8 cellular contexts compared by ENCODE assay signal in genomic region chr21:41926068-41926806, GRCh38. TPM values are rescaled to one million over a fixed set of nuclear protein-coding genes. Genes with fewer than 3 reads are reported as not detected.
DNase-seq lines count a peak whose midpoint lies in the region; ATAC-seq, FAIRE-seq and TF ChIP-seq lines count a peak whose summit lies in the region.

No MANE protein-coding gene starts in this region.

- TF ChIP-seq CTCF in progenitor cell of endocrine pancreas (IDR thresholded peaks at IDR 0.05; ENCODE audit: unreplicated experiment): no peak

- intact Hi-C loops in activated T-helper 2 cell treated with anti-CD3 and anti-CD28 coated beads, Interferon-gamma antibody, Interleukin-2, Interleukin-4, amounts not matched to agents 10 μg/mL and 5 μg/mL and 100 μg/mL, durations not matched to agents 14 hours and 24 hours and 36 hours (cut with micrococcal nuclease): loop anchor here (2.0 kb wide), 2 partner anchors 47 to 77 kb away; partner anchors contain the start of gene PRDM15

- peak overlapping the region; percentile 86 for H3K4me3 Mint-ChIP-seq in activated T-helper 2 cell treated with anti-CD3 and anti-CD28 coated beads, Interferon-gamma antibody, Interleukin-2, Interleukin-4, amounts not matched to agents 10 μg/mL and 5 μg/mL and 100 μg/mL, durations not matched to agents 14 hours and 24 hours and 36 hours (ENCODE audit: low read depth)
- H3K4me3 Mint-ChIP-seq in progenitor cell of endocrine pancreas (ENCODE audit: low read depth): peak overlapping the region; percentile 56

- H3K4me1 Mint-ChIP-seq in activated T-helper 2 cell treated with anti-CD3 and anti-CD28 coated beads, Interferon-gamma antibody, Interleukin-2, Interleukin-4, amounts not matched to agents 10 μg/mL and 5 μg/mL and 100 μg/mL, durations not matched to agents 14 hours and 24 hours and 36 hours (ENCODE audit: low read depth): peaks cover 52% of the 10 kb centered on the region
- peaks cover 35% of the 10 kb centered on the region for H3K4me1 Mint-ChIP-seq in progenitor cell of endocrine pancreas (ENCODE audit: low read depth)

- H3K27me3 Mint-ChIP-seq in activated T-helper 2 cell treated with anti-CD3 and anti-CD28 coated beads, Interferon-gamma antibody, Interleukin-2, Interleukin-4, amounts not matched to agents 10 μg/mL and 5 μg/mL and 100 μg/mL, durations not matched to agents 14 hours and 24 hours and 36 hours (ENCODE audit: low read depth): no peaks in the 10 kb centered on the region
- H3K27me3 Mint-ChIP-seq in progenitor cell of endocrine pancreas: no peaks in the 10 kb centered on the region

- ATAC-seq in GM21529 (IDR thresholded peaks at IDR 0.05; ENCODE audit: unreplicated experiment): peak; percentile 47

- no peaks in the 10 kb centered on the region for H3K36me3 Mint-ChIP-seq in activated T-helper 2 cell treated with anti-CD3 and anti-CD28 coated beads, Interferon-gamma antibody, Interleukin-2, Interleukin-4, amounts not matched to agents 10 μg/mL and 5 μg/mL and 100 μg/mL, durations not matched to agents 14 hours and 24 hours and 36 hours (ENCODE audit: low read depth)
- H3K36me3 Mint-ChIP-seq in progenitor cell of endocrine pancreas (ENCODE audit: insufficient read depth): peaks cover 3% of the 10 kb centered on the region

- no peak for TF ChIP-seq POLR2A in H54 (IDR thresholded peaks at IDR 0.05; ENCODE audit: low read depth, low read length)

- no peak for FAIRE-seq in H54 (lab: Jason Lieb, UNC)

- DNase-seq in DMS53 treated with DMSO at 0.1 percent for 48 hours (lab: John Stamatoyannopoulos, UW; ENCODE audit: unreplicated experiment) (peak; percentile 25), NCI-H2029 (lab: John Stamatoyannopoulos, UW) (peak; percentile 48), germinal center (ENCODE audit: low spot score) (peak; percentile 78), progenitor cell of endocrine pancreas (ENCODE audit: low spot score, unreplicated experiment) (no peak), occipital lobe (lab: John Stamatoyannopoulos, UW) (no peak), H54 (ENCODE audit: insufficient read length, low spot score) (no peak)
- peak; percentile 17 for DNase-seq in activated T-helper 2 cell treated with anti-CD3 and anti-CD28 coated beads, Interferon-gamma antibody, Interleukin-2, Interleukin-4, amounts not matched to agents 10 μg/mL and 5 μg/mL and 100 μg/mL, durations not matched to agents 14 hours and 24 hours and 36 hours (ENCODE audit: low spot score)

- H3K27ac Mint-ChIP-seq in activated T-helper 2 cell treated with anti-CD3 and anti-CD28 coated beads, Interferon-gamma antibody, Interleukin-2, Interleukin-4, amounts not matched to agents 10 μg/mL and 5 μg/mL and 100 μg/mL, durations not matched to agents 14 hours and 24 hours and 36 hours: peak overlapping the region; percentile 93
- peak overlapping the region; percentile 97 for H3K27ac Mint-ChIP-seq in progenitor cell of endocrine pancreas

- H3K9me3 Mint-ChIP-seq in activated T-helper 2 cell treated with anti-CD3 and anti-CD28 coated beads, Interferon-gamma antibody, Interleukin-2, Interleukin-4, amounts not matched to agents 10 μg/mL and 5 μg/mL and 100 μg/mL, durations not matched to agents 14 hours and 24 hours and 36 hours: no peaks in the 10 kb centered on the region
- H3K9me3 Mint-ChIP-seq in progenitor cell of endocrine pancreas (ENCODE audit: low read depth): no peaks in the 10 kb centered on the region

RNA-seq across cellular contexts. Expression of gene C2CD2, which starts 27.6 kb away (rescaled TPM):
- total RNA-seq in activated T-helper 2 cell treated with anti-CD3 and anti-CD28 coated beads, Interferon-gamma antibody, Interleukin-2, Interleukin-4, amounts not matched to agents 10 μg/mL and 5 μg/mL and 100 μg/mL, durations not matched to agents 14 hours and 24 hours and 36 hours: 8.6 and 11.1 TPM in 2 replicates
- total RNA-seq in progenitor cell of endocrine pancreas (24.8 and 26.3 TPM in 2 replicates), occipital lobe (8.3 TPM)

RNA-seq across cellular contexts. Expression of gene PRDM15, which starts 47.1 kb away (rescaled TPM):
- 16.2 and 18.2 TPM in 2 replicates for total RNA-seq in activated T-helper 2 cell treated with anti-CD3 and anti-CD28 coated beads, Interferon-gamma antibody, Interleukin-2, Interleukin-4, amounts not matched to agents 10 μg/mL and 5 μg/mL and 100 μg/mL, durations not matched to agents 14 hours and 24 hours and 36 hours
- total RNA-seq in progenitor cell of endocrine pancreas (14.0 and 16.2 TPM in 2 replicates), occipital lobe (6.7 TPM)

Comparison
In these comparisons a context has a peak if more than half of its experiments do, and no peak if none do; other contexts are left out.
1. DNase-seq: peak in DMS53 treated with DMSO at 0.1 percent for 48 hours (single experiment), NCI-H2029 (single experiment), activated T-helper 2 cell treated with anti-CD3 and anti-CD28 coated beads, Interferon-gamma antibody, Interleukin-2, Interleukin-4, amounts not matched to agents 10 μg/mL and 5 μg/mL and 100 μg/mL, durations not matched to agents 14 hours and 24 hours and 36 hours (single experiment) and germinal center (single experiment); none in progenitor cell of endocrine pancreas (single experiment), occipital lobe (single experiment) and H54 (single experiment).